Comparison of ENCODE assay signal across 16 cellular contexts in the genomic region with DNA sequence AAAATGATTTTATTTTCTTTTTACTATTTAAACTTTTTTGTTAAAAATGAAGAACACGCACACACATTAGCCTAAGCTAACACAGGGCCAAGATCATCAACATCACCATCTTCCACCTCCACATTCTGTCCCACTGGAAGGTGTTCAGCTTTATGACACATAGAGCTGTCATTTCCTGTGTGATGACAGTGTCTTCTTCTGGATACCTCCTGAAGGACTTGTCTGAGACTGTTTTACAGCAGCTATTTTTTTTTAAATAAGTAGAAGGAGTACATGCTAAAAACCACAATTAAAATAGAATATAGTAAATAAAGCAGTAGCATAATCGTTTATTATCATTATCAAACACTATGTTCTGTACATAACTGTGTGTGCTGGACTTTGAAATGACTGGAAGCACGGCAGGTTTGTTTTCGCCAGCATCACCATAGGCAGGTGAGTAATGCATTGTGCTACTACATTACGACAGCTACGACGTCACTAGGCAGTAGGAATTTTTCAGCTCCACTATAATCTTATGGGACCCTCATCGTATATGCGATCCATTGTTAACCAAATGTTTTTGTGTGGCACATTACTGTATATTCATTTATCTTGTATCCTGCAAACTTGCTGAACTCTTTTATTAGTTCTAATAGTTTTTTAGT.
DNase-seq lines count a peak whose midpoint lies in the region; ATAC-seq, FAIRE-seq and TF ChIP-seq lines count a peak whose summit lies in the region.
"Had no signal": no experiment of that assay in that cellular context is flagged by ENCODE, and none has a peak within 500 bp of the region (broad histone marks: within the 10 kb centered on the region; RNA-seq: fewer than 3 reads in every experiment).

No MANE protein-coding gene starts in this region.

- H3K27me3 ChIP-seq in keratinocyte (ENCODE audit: control insufficient read depth, extremely low read depth, insufficient read depth, low read length), result no peaks in the 10 kb centered on the region

- H3K27me3 Mint-ChIP-seq in activated T-helper 17 cell treated with anti-CD3 and anti-CD28 coated beads, Interleukin-2, amount 50 U/mL, for 72 hours, result peaks cover 31% of the 10 kb centered on the region
- H3K27me3 Mint-ChIP-seq in immature natural killer cell (ENCODE audit: low read depth in 3 of 3), result peaks cover 7 to 31% (median 11%) of the 10 kb centered on the region in 3 donors

- no peaks in the 10 kb centered on the region for H3K36me3 ChIP-seq in keratinocyte (ENCODE audit: control insufficient read depth in 2 of 2, extremely low read depth in 1 of 2, insufficient read depth in 2 of 2, low read length in 2 of 2)
- no peaks in the 10 kb centered on the region for H3K36me3 ChIP-seq in OCI-LY7 (ENCODE audit: insufficient read depth, low read length)
- H3K36me3 ChIP-seq: heart left ventricle had no signal

- H3K36me3 Mint-ChIP-seq in activated T-helper 17 cell treated with anti-CD3 and anti-CD28 coated beads, Interleukin-2, amount 50 U/mL, for 72 hours (ENCODE audit: low read depth), result no peaks in the 10 kb centered on the region
- H3K36me3 Mint-ChIP-seq in immature natural killer cell, result no peaks in the 10 kb centered on the region

- no peaks in the 10 kb centered on the region for H3K9me2 ChIP-seq in OCI-LY7 (ENCODE audit: insufficient read depth, low read length)

- H3K4me1 ChIP-seq in keratinocyte (ENCODE audit: control insufficient read depth, extremely low read depth, insufficient read depth, low read length) (peaks cover 23% of the 10 kb centered on the region), OCI-LY7 (ENCODE audit: insufficient read depth, low read length, poor library complexity, severe bottlenecking) (peaks cover 35% of the 10 kb centered on the region)

- H3K4me3 ChIP-seq in AG10803 (ENCODE audit: low read length) (no peak overlapping the region), keratinocyte (ENCODE audit: control insufficient read depth in 2 of 3, extremely low read depth in 1 of 3, insufficient read depth in 2 of 3, low read depth in 1 of 3, low read length in 3 of 3) (peak overlapping the region in 2 of 3 experiments; percentile 18 to 33), OCI-LY7 (ENCODE audit: low read depth, low read length, poor library complexity, severe bottlenecking) (no peak overlapping the region)
- H3K4me3 ChIP-seq: heart left ventricle had no signal

- H3K9me3 ChIP-seq in keratinocyte (ENCODE audit: control insufficient read depth, low read depth, low read length) (no peaks in the 10 kb centered on the region), OCI-LY7 (ENCODE audit: low read length) (peaks cover 8% of the 10 kb centered on the region; the same call in 1 of the 2 replicates)

- ATAC-seq in activated T-helper 17 cell treated with anti-CD3 and anti-CD28 coated beads, Interleukin-2, amount 50 U/mL, for 72 hours (replicated peaks), result peak; percentile 80
- ATAC-seq: heart left ventricle had no signal

- H3K4me2 ChIP-seq in keratinocyte (ENCODE audit: control insufficient read depth, extremely low read depth, insufficient read depth, low read depth, low read length) (peak overlapping the region; percentile 85), OCI-LY7 (ENCODE audit: low read length) (no peak overlapping the region)

- H4K20me1 ChIP-seq in keratinocyte (ENCODE audit: control insufficient read depth, extremely low read depth, insufficient read depth, low read length), result no peaks in the 10 kb centered on the region
- H4K20me1 ChIP-seq in OCI-LY7 (ENCODE audit: insufficient read depth, low read length), result no peaks in the 10 kb centered on the region

- POLR2A ChIA-PET in OCI-LY7 (lab: Charles Lee), result interaction anchor here (0.6 kb wide), 2 partner anchors 187 to 303 kb away, joined by 3 read pairs; no protein-coding TSS in a partner anchor

- H3K9ac ChIP-seq in keratinocyte (ENCODE audit: control insufficient read depth, extremely low read depth, insufficient read depth, low read length), result no peak overlapping the region

- TF ChIP-seq CTCF in AG10803 (conservative IDR thresholded peaks at IDR 0.05; ENCODE audit: low read length), result no peak
- TF ChIP-seq CTCF in keratinocyte (optimal IDR thresholded peaks at IDR 0.05 in 1 of 3, IDR thresholded peaks at IDR 0.05 in 1 of 3, conservative IDR thresholded peaks at IDR 0.05 in 1 of 3; ENCODE audit: extremely low read depth in 1 of 3, insufficient read depth in 2 of 3, low read length in 3 of 3), result no peak
- no peak for TF ChIP-seq CTCF in OCI-LY7 (conservative IDR thresholded peaks at IDR 0.05; ENCODE audit: low read length)

- peak overlapping the region; percentile 63 for H2AFZ ChIP-seq in keratinocyte (ENCODE audit: control insufficient read depth, low read length)
- no peak overlapping the region for H2AFZ ChIP-seq in OCI-LY7 (ENCODE audit: low read length)

- H3K79me2 ChIP-seq in keratinocyte (ENCODE audit: control insufficient read depth, insufficient read depth, low read length) (no peaks in the 10 kb centered on the region), OCI-LY7 (ENCODE audit: insufficient read depth, low read depth, low read length) (no peaks in the 10 kb centered on the region)

- peak; percentile 93 for FAIRE-seq in keratinocyte (lab: Jason Lieb, UNC)

- intact Hi-C loops in OCI-LY7 (cut with micrococcal nuclease; ENCODE audit: unreplicated experiment), result loop anchor here (10.0 kb wide), 1 partner anchor 190 kb away; a partner anchor contains a TSS

- no TSS peak for BruUV-seq in OCI-LY7 (replicated peaks; lab: Mats Ljungman, UMichigan)

- no peaks in the 10 kb centered on the region for H3K9me1 ChIP-seq in keratinocyte (ENCODE audit: control insufficient read depth, extremely low read depth, insufficient read depth, low read length)

- no peaks in the 10 kb centered on the region for H3K4me1 Mint-ChIP-seq in activated T-helper 17 cell treated with anti-CD3 and anti-CD28 coated beads, Interleukin-2, amount 50 U/mL, for 72 hours
- H3K4me1 Mint-ChIP-seq in immature natural killer cell, result no peaks in the 10 kb centered on the region
- H3K4me1 Mint-ChIP-seq: activated CD4-positive, alpha-beta memory T cell treated with anti-CD3 and anti-CD28 coated beads, Interleukin-2, amount 10 ng/mL, durations not matched to agents 7 days and 5 days had no signal

- H3K27ac Mint-ChIP-seq in activated T-helper 17 cell treated with anti-CD3 and anti-CD28 coated beads, Interleukin-2, amount 50 U/mL, for 72 hours, result no peak overlapping the region
- no peak overlapping the region for H3K27ac Mint-ChIP-seq in immature natural killer cell
- H3K27ac Mint-ChIP-seq: activated CD4-positive, alpha-beta memory T cell treated with anti-CD3 and anti-CD28 coated beads, Interleukin-2, amount 10 ng/mL, durations not matched to agents 7 days and 5 days had no signal

- H3K4me3 Mint-ChIP-seq in activated T-helper 17 cell treated with anti-CD3 and anti-CD28 coated beads, Interleukin-2, amount 50 U/mL, for 72 hours, result no peak overlapping the region
- H3K4me3 Mint-ChIP-seq in immature natural killer cell, result no peak overlapping the region
- H3K4me3 Mint-ChIP-seq: activated CD4-positive, alpha-beta memory T cell treated with anti-CD3 and anti-CD28 coated beads, Interleukin-2, amount 10 ng/mL, durations not matched to agents 7 days and 5 days had no signal

- H3K27ac ChIP-seq in keratinocyte (ENCODE audit: control insufficient read depth, insufficient read depth, low read length), result peak overlapping the region; percentile 67
- no peak overlapping the region for H3K27ac ChIP-seq in OCI-LY7 (ENCODE audit: low read depth, low read length, poor library complexity, severe bottlenecking)
- H3K27ac ChIP-seq: heart left ventricle had no signal

- dilution Hi-C loops in keratinocyte (cut with MboI; ENCODE audit: extremely low pct_ligation_motif_present, low sequenced_read_pairs), result no loop called here

- DNase-seq in AG10803 (ENCODE audit: low read depth) (peak; percentile 52), LHCN-M2 (ENCODE audit: low read depth) (peak; percentile 27), keratinocyte (ENCODE audit: low read depth, low spot score) (peak; percentile 78), immature natural killer cell (no peak), GF-D8 (lab: John Stamatoyannopoulos, UW) (no peak), OCI-LY7 (ENCODE audit: low spot score) (no peak), Kasumi-1 (lab: John Stamatoyannopoulos, UW) (no peak)
- DNase-seq: activated CD4-positive, alpha-beta memory T cell treated with anti-CD3 and anti-CD28 coated beads, Interleukin-2, amount 10 ng/mL, durations not matched to agents 7 days and 5 days; activated naive CD4-positive, alpha-beta T cell; C1 segment of cervical spinal cord; central memory CD4-positive, alpha-beta T cell; heart left ventricle; NCI-H69; SHP77; T1000 had no signal

- H3K9me3 Mint-ChIP-seq in activated T-helper 17 cell treated with anti-CD3 and anti-CD28 coated beads, Interleukin-2, amount 50 U/mL, for 72 hours, result no peaks in the 10 kb centered on the region
- no peaks in the 10 kb centered on the region for H3K9me3 Mint-ChIP-seq in immature natural killer cell
- H3K9me3 Mint-ChIP-seq: activated CD4-positive, alpha-beta memory T cell treated with anti-CD3 and anti-CD28 coated beads, Interleukin-2, amount 10 ng/mL, durations not matched to agents 7 days and 5 days had no signal

- CTCF ChIA-PET in OCI-LY7 (lab: Charles Lee; ENCODE audit: unreplicated experiment), result no interaction called here

Comparison
In these comparisons a context has a peak if more than half of its experiments do, and no peak if none do; other contexts are left out.
1. DNase-seq: peak in AG10803 (single experiment), LHCN-M2 (single experiment) and keratinocyte (single experiment); none in immature natural killer cell (0 of 3), GF-D8 (single experiment), OCI-LY7 (single experiment) and Kasumi-1 (0 of 2).
2. H3K4me3 ChIP-seq: peak in keratinocyte (2 of 3); none in AG10803 (single experiment) and OCI-LY7 (single experiment).